16 cellular contexts compared by ENCODE assay signal in the genomic region with DNA sequence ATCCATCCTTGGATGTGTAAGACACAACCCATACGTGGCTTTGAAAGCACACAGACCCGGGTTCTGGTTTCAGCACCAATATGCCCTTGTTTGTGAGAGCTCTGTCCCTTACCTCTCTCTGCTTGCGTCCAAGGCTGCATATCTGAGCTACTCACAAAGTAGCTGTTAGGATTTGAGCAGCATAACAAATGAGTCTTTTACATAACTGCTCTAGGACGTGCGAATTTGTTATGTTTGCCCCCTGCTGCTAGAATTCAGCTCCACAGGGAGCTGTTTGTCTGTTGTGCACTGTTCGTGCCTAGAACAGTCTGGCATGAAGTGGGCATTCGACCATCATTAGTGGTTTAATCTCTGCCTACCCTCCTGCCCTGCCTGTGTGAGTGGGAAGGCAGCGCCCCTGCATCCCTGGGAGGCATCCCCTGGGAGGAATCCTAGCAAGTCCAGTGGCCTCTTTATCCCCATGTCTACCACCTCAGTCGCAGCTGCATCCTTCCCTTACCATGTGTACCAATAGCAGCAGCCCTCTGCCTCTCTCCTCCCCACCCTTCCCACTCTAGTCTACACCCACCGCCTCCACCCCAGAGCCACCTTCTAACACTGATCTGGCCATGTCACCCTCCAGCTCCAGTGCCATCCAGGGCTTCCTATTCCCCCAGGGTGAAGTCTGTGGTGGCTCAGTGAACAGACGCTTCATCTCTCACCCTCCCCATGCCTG. TPM values are rescaled to one million over a fixed set of nuclear protein-coding genes. Genes with fewer than 3 reads are reported as not detected.
DNase-seq lines count a peak whose midpoint lies in the region; ATAC-seq, FAIRE-seq and TF ChIP-seq lines count a peak whose summit lies in the region.
"Had no signal": no experiment of that assay in that cellular context is flagged by ENCODE, and none has a peak within 500 bp of the region (broad histone marks: within the 10 kb centered on the region; RNA-seq: fewer than 3 reads in every experiment).

No MANE protein-coding gene starts in this region.

- H3K36me3 ChIP-seq in HepG2 (replicated peaks in 1 of 2; ENCODE audit: control insufficient read depth in 1 of 2, insufficient read depth in 2 of 2, low read length in 2 of 2) (peaks cover 26 to 70% of the 10 kb centered on the region in 2 experiments), right lobe of liver (peaks cover 0 to 7% (median under 1%) of the 10 kb centered on the region in 4 donors), Panc1 (ENCODE audit: control insufficient read depth, insufficient read depth, low read length) (no peaks in the 10 kb centered on the region), GM23248 (ENCODE audit: low read depth) (no peaks in the 10 kb centered on the region)

- H3K9ac ChIP-seq in HepG2 (ENCODE audit: insufficient read depth, low read depth, low read length) (no peak overlapping the region), GM23248 (no peak overlapping the region)

- no peaks in the 10 kb centered on the region for H4K20me1 ChIP-seq in HepG2 (ENCODE audit: insufficient read depth, low read length)
- no peaks in the 10 kb centered on the region for H4K20me1 ChIP-seq in GM23248 (ENCODE audit: insufficient read depth)

- no peak overlapping the region for H3K4me3 ChIP-seq in HepG2 (replicated peaks in 1 of 3; ENCODE audit: insufficient read depth in 1 of 3, low read depth in 2 of 3, low read length in 3 of 3)
- no peak overlapping the region for H3K4me3 ChIP-seq in right lobe of liver
- no peak overlapping the region for H3K4me3 ChIP-seq in Panc1 (ENCODE audit: low read depth in 2 of 2, low read length in 2 of 2)
- H3K4me3 ChIP-seq in GM23248, result no peak overlapping the region
- H3K4me3 ChIP-seq: coronary artery had no signal

- no peak for TF ChIP-seq POLR2A in HepG2 (IDR thresholded peaks at IDR 0.05; ENCODE audit: insufficient read depth in 1 of 2, low read depth in 2 of 2, low read length in 2 of 2)
- TF ChIP-seq POLR2A in right lobe of liver (IDR thresholded peaks at IDR 0.05), result no peak

- FAIRE-seq in HepG2 (lab: Jason Lieb, UNC), result no peak

- no peaks in the 10 kb centered on the region for H3F3A ChIP-seq in GM23248 (ENCODE audit: insufficient read depth)

- CTCF ChIA-PET in HepG2 (lab: Yijun Ruan, JAX; ENCODE audit: low intra/inter-chr PET ratio, low total read pairs), result no interaction called here
- CTCF ChIA-PET in Panc1 (lab: Charles Lee), result no interaction called here

- H2AFZ ChIP-seq in HepG2 (ENCODE audit: low read length) (no peak overlapping the region), GM23248 (no peak overlapping the region)

- POLR2A ChIA-PET in HepG2 (lab: Yijun Ruan, JAX), result no interaction called here
- POLR2A ChIA-PET in Panc1 (lab: Charles Lee), result no interaction called here

- no peaks in the 10 kb centered on the region for H3K27me3 ChIP-seq in HepG2 (ENCODE audit: control insufficient read depth in 1 of 2, insufficient read depth in 2 of 2, low read length in 2 of 2)
- H3K27me3 ChIP-seq in right lobe of liver, result no peaks in the 10 kb centered on the region
- H3K27me3 ChIP-seq in Panc1 (ENCODE audit: control insufficient read depth, insufficient read depth, low read length), result no peaks in the 10 kb centered on the region
- H3K27me3 ChIP-seq in layer of hippocampus (ENCODE audit: control insufficient read depth, insufficient read depth, low read length), result no peaks in the 10 kb centered on the region
- no peaks in the 10 kb centered on the region for H3K27me3 ChIP-seq in GM23248 (replicated peaks; ENCODE audit: insufficient read depth)

- in situ Hi-C loops in HepG2 (cut with HindIII; ENCODE audit: extremely low pct_ligation_motif_present, low pct_unique_long_range_greater_than_20kb), result no loop called here
- in situ Hi-C loops in Panc1 (cut with HindIII; ENCODE audit: low pct_unique_long_range_greater_than_20kb, low sequenced_read_pairs), result no loop called here
- in situ Hi-C loops in GM23248 (cut with MboI), result no loop called here

- 95% methylated on average over 9 of the region's 11 CpGs for WGBS in HepG2 (ENCODE audit: low lambda C conversion rate)
- WGBS in right lobe of liver (ENCODE audit: insufficient coverage, low coverage, low lambda C conversion rate, missing lambda C conversion rate), result 71% methylated on average over 2 of the region's 11 CpGs
- 59 to 66% methylated on average over 10 to 11 of the region's 11 CpGs for WGBS in GM23248 (ENCODE audit: low coverage in 1 of 2, low lambda C conversion rate in 2 of 2, missing lambda C conversion rate in 2 of 2), 2 experiments

- H3K27ac ChIP-seq in HepG2 (ENCODE audit: extremely low read length, insufficient read depth, low read length) (no peak overlapping the region), right lobe of liver (no peak overlapping the region), Panc1 (ENCODE audit: low read length) (peak overlapping the region; percentile 17; the same call in 1 of the 2 replicates), layer of hippocampus (ENCODE audit: low read depth, low read length) (peak overlapping the region; percentile 62), GM23248 (no peak overlapping the region)
- H3K27ac ChIP-seq: coronary artery had no signal

- intact Hi-C loops in HepG2 (cut with micrococcal nuclease; ENCODE audit: unreplicated experiment) (no loop called here), right lobe of liver (cut with DNase I) (no loop called here), Panc1 (cut with micrococcal nuclease; ENCODE audit: unreplicated experiment) (no loop called here)

- TF ChIP-seq RAD21 in HepG2 (CRISPR knock-in tag; IDR thresholded peaks at IDR 0.05), result no peak

- TF ChIP-seq EP300 in HepG2 (IDR thresholded peaks at IDR 0.05; ENCODE audit: low read depth in 2 of 2, low read length in 2 of 2) (no peak), HepG2 (CRISPR knock-in tag; IDR thresholded peaks at IDR 0.05; ENCODE audit: borderline replicate concordance) (no peak)

- DNase-seq in HepG2 (ENCODE audit: low spot score) (no peak), right lobe of liver (no peak), Panc1 (ENCODE audit: low read depth, low spot score) (no peak), NCI-H510A treated with DMSO at 0.1 percent for 48 hours (lab: John Stamatoyannopoulos, UW) (no peak), GM23248 (no peak), GM03348 (ENCODE audit: low spot score) (no peak), NCI-H2029 treated with DMSO at 0.1 percent for 48 hours (lab: John Stamatoyannopoulos, UW) (no peak)
- DNase-seq: activated gamma-delta T cell treated with Interleukin-2 at 50 U/mL for 16 hours, GF-D8, immature natural killer cell, mammary epithelial cell, right cardiac atrium had no signal

- H3K79me2 ChIP-seq in HepG2 (ENCODE audit: insufficient read depth, low read length), result no peaks in the 10 kb centered on the region
- H3K79me2 ChIP-seq in GM23248 (ENCODE audit: insufficient read depth), result no peaks in the 10 kb centered on the region

- H3K9me2 ChIP-seq in GM23248 (ENCODE audit: insufficient read depth), result no peaks in the 10 kb centered on the region

- ATAC-seq in HepG2 (0 out of 3 replicates have a peak, but pooled peaks have one; percentile 35), right lobe of liver (no peak), Panc1 (peak; percentile 68)
- ATAC-seq: HCT116, right cardiac atrium, Right ventricle myocardium inferior had no signal

- H3K4me2 ChIP-seq in HepG2 (ENCODE audit: low read depth, low read length), result no peak overlapping the region
- no peak overlapping the region for H3K4me2 ChIP-seq in GM23248 (ENCODE audit: unreplicated experiment)

- BruUV-seq in HepG2 (replicated peaks; lab: Mats Ljungman, UMichigan), result no TSS peak
- BruUV-seq in Panc1 (replicated peaks; lab: Mats Ljungman, UMichigan), result no TSS peak

- H3K4me1 ChIP-seq in HepG2 (ENCODE audit: insufficient read depth, low read length), result no peaks in the 10 kb centered on the region
- no peaks in the 10 kb centered on the region for H3K4me1 ChIP-seq in right lobe of liver
- no peaks in the 10 kb centered on the region for H3K4me1 ChIP-seq in Panc1 (ENCODE audit: control insufficient read depth, insufficient read depth, low read length)
- H3K4me1 ChIP-seq in GM23248 (ENCODE audit: insufficient read depth), result no peaks in the 10 kb centered on the region

- no peaks in the 10 kb centered on the region for H3K9me3 ChIP-seq in HepG2 (ENCODE audit: low read length)
- no peaks in the 10 kb centered on the region for H3K9me3 ChIP-seq in right lobe of liver
- H3K9me3 ChIP-seq in Panc1 (ENCODE audit: control insufficient read depth, insufficient read depth, low read depth, low read length), result no peaks in the 10 kb centered on the region
- H3K9me3 ChIP-seq in GM23248 (ENCODE audit: low read depth), result no peaks in the 10 kb centered on the region

- TF ChIP-seq CTCF in HepG2 (CRISPR knock-in tag; IDR thresholded peaks at IDR 0.05) (no peak), right lobe of liver (IDR thresholded peaks at IDR 0.05) (no peak), Panc1 (IDR thresholded peaks at IDR 0.05) (no peak)

RNA-seq across cellular contexts. Expression of a gene that starts 42.0 kb away (rescaled TPM):
- 19.9 and 36.2 TPM in 2 replicates for total RNA-seq in HepG2 (2016; rRNA removed; fragmentation: Illumina TruSeq; extraction: Trizol)
- 11.2 and 13.2 TPM in 2 replicates for total RNA-seq in HepG2 (2016; cell fraction: cytosol; rRNA removed; fragmentation: Illumina TruSeq; extraction: Trizol; ENCODE audit: low read depth)
- total RNA-seq in HepG2 (2016; cell fraction: insoluble cytoplasmic fraction; rRNA removed; fragmentation: Illumina TruSeq; extraction: Trizol), result 20.2 and 36.6 TPM in 2 replicates
- 16.6 and 18.8 TPM in 2 replicates for total RNA-seq in HepG2 (2016; cell fraction: membrane; rRNA removed; fragmentation: Illumina TruSeq; extraction: Trizol)
- total RNA-seq in HepG2 (2016; cell fraction: nucleus; rRNA removed; fragmentation: Illumina TruSeq; extraction: Trizol), result 46.8 and 63.5 TPM in 2 replicates
- polyA plus RNA-seq in HepG2 (2011; rRNA removed), result 42.3 and 51.0 TPM in 2 replicates
- polyA plus RNA-seq in HepG2 (2011; cell fraction: cytosol; rRNA removed), result 40.4 and 40.5 TPM in 2 replicates
- 78.3 and 78.9 TPM in 2 replicates for polyA plus RNA-seq in HepG2 (2011; cell fraction: nucleus; rRNA removed)
- 38.0 and 55.5 TPM in 2 replicates for polyA plus RNA-seq in HepG2 (2012)
- polyA plus RNA-seq in HepG2 (2016; cell fraction: cytosol; fragmentation: Illumina TruSeq; extraction: Trizol; ENCODE audit: low read depth), result 5.7 and 8.5 TPM in 2 replicates
- polyA plus RNA-seq in HepG2 (2016; cell fraction: insoluble cytoplasmic fraction; fragmentation: Illumina TruSeq; extraction: Trizol; ENCODE audit: low read depth), result 16.8 and 19.2 TPM in 2 replicates
- polyA plus RNA-seq in HepG2 (2016; cell fraction: membrane; fragmentation: Illumina TruSeq; extraction: Trizol; ENCODE audit: low read depth), result 11.8 and 13.9 TPM in 2 replicates
- 32.8 and 34.3 TPM in 2 replicates for polyA plus RNA-seq in HepG2 (2016; cell fraction: nucleus; fragmentation: Illumina TruSeq; extraction: Trizol; ENCODE audit: insufficient read depth, low read depth)
- polyA minus RNA-seq in HepG2 (2011; rRNA and poly(A)+ RNA removed; ENCODE audit: low replicate concordance), result 0.09 and 127 TPM in 2 replicates
- 35.6 and 44.8 TPM in 2 replicates for polyA minus RNA-seq in HepG2 (2011; cell fraction: cytosol; rRNA and poly(A)+ RNA removed)
- polyA minus RNA-seq in HepG2 (2011; cell fraction: nucleus; rRNA and poly(A)+ RNA removed), result 124 and 142 TPM in 2 replicates
- 10 to 100 TPM; 16.1 to 25.0 (median 19.8) TPM for total RNA-seq in right lobe of liver
- total RNA-seq in Panc1 (2021; ENCODE audit: unreplicated experiment), result 3.5 TPM
- 3.5 TPM for polyA plus RNA-seq in Panc1 (2012; ENCODE audit: insufficient read length)
- 0.25 and 2.8 TPM in 2 replicates for total RNA-seq in GM23248 (2014; rRNA removed; shearing (Covaris generic))
- polyA plus RNA-seq in GM23248 (2016; fragmentation: Nextera tagmentation; extraction: Ambion mirVana), result 3.5 and 3.8 TPM in 2 replicates

Comparison
In these comparisons a context has a peak if more than half of its experiments do, and no peak if none do; other contexts are left out.
1. ATAC-seq: peak in HepG2 (single experiment) and Panc1 (single experiment); none in right lobe of liver (0 of 4).
2. H3K27ac ChIP-seq: peak in Panc1 (single experiment) and layer of hippocampus (single experiment); none in HepG2 (single experiment), right lobe of liver (0 of 3) and GM23248 (single experiment).